Comparison of ENCODE assay signal across 17 cellular contexts in genomic region chr20:58816957-58817651, GRCh38. TPM values are rescaled to one million over a fixed set of nuclear protein-coding genes. Genes with fewer than 3 reads are reported as not detected.
"Had no signal": no experiment of that assay in that cellular context is flagged by ENCODE, and none has a peak within 500 bp of the region (broad histone marks: within the 10 kb centered on the region; RNA-seq: fewer than 3 reads in every experiment).

No MANE protein-coding gene starts in this region.

- H3K27ac Mint-ChIP-seq: naive thymus-derived CD4-positive, alpha-beta T cell had no signal

- ATAC-seq: esophagus mucosa; heart left ventricle; naive thymus-derived CD4-positive, alpha-beta T cell had no signal

- H3K27me3 ChIP-seq: neutrophil, transverse colon had no signal

- DNase-seq: cortex of kidney; dorsolateral prefrontal cortex; effector CD8-positive, alpha-beta T cell; heart left ventricle; hippocampal formation; naive thymus-derived CD4-positive, alpha-beta T cell; nephron progenitor cell; small intestine; stimulated activated CD4-positive, alpha-beta T cell treated with anti-CD3 and anti-CD28 coated beads, Interleukin-12 subunit alpha, Interleukin-12 subunit beta, amount 100 ng/mL, for 4 hours; stimulated activated naive CD4-positive, alpha-beta T cell; stomach; transverse colon had no signal

- H3K36me3 ChIP-seq: heart left ventricle, neutrophil, stomach, thoracic aorta, transverse colon had no signal

- H3K4me3 ChIP-seq: dorsolateral prefrontal cortex, heart left ventricle, stomach, thoracic aorta, transverse colon had no signal

- H3K4me1 ChIP-seq: heart left ventricle, stomach, transverse colon had no signal

- H3K9me3 ChIP-seq: heart left ventricle, neutrophil, stomach, thoracic aorta, transverse colon had no signal

- H3K27ac ChIP-seq: dorsolateral prefrontal cortex, heart left ventricle, neutrophil, stomach, thoracic aorta, transverse colon had no signal

- H3K4me3 Mint-ChIP-seq: naive thymus-derived CD4-positive, alpha-beta T cell; nephron progenitor cell had no signal

RNA-seq across cellular contexts. Expression of gene GNAS-AS1, which starts 33.6 kb away (rescaled TPM):
- total RNA-seq: glomerular endothelial cell, lung microvascular endothelial cell had no signal
- polyA plus RNA-seq: naive thymus-derived CD4-positive, alpha-beta T cell had no signal
